In the genomic region with DNA sequence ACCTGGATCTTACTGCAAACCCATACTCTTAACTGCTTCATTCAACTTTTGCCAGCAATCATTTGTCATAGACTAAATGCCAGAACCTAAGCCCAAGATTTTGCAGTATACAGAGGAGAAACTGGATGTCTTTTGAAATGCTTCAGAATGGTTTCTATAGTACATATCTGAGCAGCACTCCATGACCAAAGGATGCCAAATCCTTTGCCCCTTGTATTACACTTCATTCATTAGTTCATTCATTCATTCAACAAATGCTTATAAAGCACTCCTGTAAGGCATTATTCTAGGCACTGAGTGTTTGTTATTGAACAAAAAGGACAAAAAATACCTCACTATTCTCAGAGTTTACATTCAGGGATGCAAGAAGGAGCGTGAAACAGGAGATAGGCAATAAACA, we compare ENCODE assay signal across 39 cellular contexts.
"Had no signal": no experiment of that assay in that cellular context is flagged by ENCODE, and none has a peak within 500 bp of the region (broad histone marks: within the 10 kb centered on the region; RNA-seq: fewer than 3 reads in every experiment).

No MANE protein-coding gene starts in this region.

- H3K36me3 Mint-ChIP-seq: activated naive CD4-positive, alpha-beta T cell treated with anti-CD3 and anti-CD28 coated beads, Interleukin-2, amount 10 ng/mL, durations not matched to agents 7 days and 5 days; brain had no signal

- H3K27me3 ChIP-seq: ascending aorta, body of pancreas, brain microvascular endothelial cell, breast epithelium, cardiac muscle cell had no signal

- ATAC-seq: activated naive CD4-positive, alpha-beta T cell treated with anti-CD3 and anti-CD28 coated beads, Interleukin-2, amount 50 U/mL, for 72 hours; activated naive CD8-positive, alpha-beta T cell treated with anti-CD3 and anti-CD28 coated beads, Interleukin-2, amount 50 U/mL, for 24 hours; activated T-cell treated with anti-CD3 and anti-CD28 coated beads, Interleukin-2, amount 50 U/mL, for 4 hours; activated T-cell treated with anti-CD3 and anti-CD28 coated beads, Interleukin-2, amount 50 U/mL, for 72 hours; activated T-helper 17 cell treated with anti-CD3 and anti-CD28 coated beads, Interleukin-2, amount 50 U/mL, for 72 hours; body of pancreas had no signal

- FAIRE-seq: astrocyte, bronchial epithelial cell, colon had no signal

- H3K4me1 ChIP-seq: ascending aorta, body of pancreas, breast epithelium had no signal

- H3K27me3 Mint-ChIP-seq: activated T-helper 17 cell treated with anti-CD3 and anti-CD28 coated beads, Interleukin-2, amount 50 U/mL, for 72 hours had no signal

- H3K4me3 Mint-ChIP-seq: activated naive CD4-positive, alpha-beta T cell treated with anti-CD3 and anti-CD28 coated beads for 36 hours; activated naive CD4-positive, alpha-beta T cell treated with anti-CD3 and anti-CD28 coated beads, Interleukin-2, amount 10 ng/mL, durations not matched to agents 7 days and 5 days; activated naive CD4-positive, alpha-beta T cell treated with anti-CD3 and anti-CD28 coated beads, Interleukin-2, amount 50 U/mL, for 24 hours; activated naive CD8-positive, alpha-beta T cell; activated naive CD8-positive, alpha-beta T cell treated with anti-CD3 and anti-CD28 coated beads for 36 hours; activated naive CD8-positive, alpha-beta T cell treated with anti-CD3 and anti-CD28 coated beads, Interleukin-2, amount 10 ng/mL, durations not matched to agents 7 days and 5 days; activated naive CD8-positive, alpha-beta T cell treated with anti-CD3 and anti-CD28 coated beads, Interleukin-2, amount 50 U/mL, for 24 hours; activated T-cell treated with anti-CD3 and anti-CD28 coated beads, Interleukin-2, amount 50 U/mL, for 24 hours; activated T-cell treated with anti-CD3 and anti-CD28 coated beads, Interleukin-2, amount 50 U/mL, for 4 hours; activated T-cell treated with anti-CD3 and anti-CD28 coated beads, Interleukin-2, amount 50 U/mL, for 72 hours; activated T-helper 1 cell treated with anti-CD3 and anti-CD28 coated beads, Interleukin-12 subunit alpha, Interleukin-12 subunit beta, Interleukin-2, Interleukin-4 antibody, amounts not matched to agents 30 ng/mL and 10 ng/mL and 1 ng/mL, durations not matched to agents 14 hours and 24 hours and 36 hours; activated T-helper 17 cell treated with anti-CD3 and anti-CD28 coated beads, Interleukin-2, amount 50 U/mL, for 72 hours; brain; central memory CD8-positive, alpha-beta T cell had no signal

- H3K4me3 ChIP-seq: ascending aorta, body of pancreas, breast epithelium, cardiac muscle cell had no signal

- H3K9me3 ChIP-seq: ascending aorta, body of pancreas, breast epithelium had no signal

- H3K9me3 Mint-ChIP-seq: activated naive CD4-positive, alpha-beta T cell treated with anti-CD3 and anti-CD28 coated beads for 36 hours; activated naive CD4-positive, alpha-beta T cell treated with anti-CD3 and anti-CD28 coated beads, Interleukin-2, amount 10 ng/mL, durations not matched to agents 7 days and 5 days; activated naive CD4-positive, alpha-beta T cell treated with anti-CD3 and anti-CD28 coated beads, Interleukin-2, amount 50 U/mL, for 24 hours; activated naive CD8-positive, alpha-beta T cell treated with anti-CD3 and anti-CD28 coated beads, Interleukin-2, amount 10 ng/mL, durations not matched to agents 7 days and 5 days; activated naive CD8-positive, alpha-beta T cell treated with anti-CD3 and anti-CD28 coated beads, Interleukin-2, amount 50 U/mL, for 24 hours; activated T-cell treated with anti-CD3 and anti-CD28 coated beads, Interleukin-2, amount 50 U/mL, for 24 hours; activated T-cell treated with anti-CD3 and anti-CD28 coated beads, Interleukin-2, amount 50 U/mL, for 4 hours; activated T-helper 1 cell treated with anti-CD3 and anti-CD28 coated beads, Interleukin-12 subunit alpha, Interleukin-12 subunit beta, Interleukin-2, Interleukin-4 antibody, amounts not matched to agents 30 ng/mL and 10 ng/mL and 1 ng/mL, durations not matched to agents 14 hours and 24 hours and 36 hours; activated T-helper 17 cell treated with anti-CD3 and anti-CD28 coated beads, Interleukin-2, amount 50 U/mL, for 72 hours; activated T-helper 2 cell treated with anti-CD3 and anti-CD28 coated beads, Interferon-gamma antibody, Interleukin-2, Interleukin-4, amounts not matched to agents 10 μg/mL and 5 μg/mL and 100 μg/mL, durations not matched to agents 14 hours and 24 hours and 36 hours; brain; central memory CD8-positive, alpha-beta T cell had no signal

- H3K36me3 ChIP-seq: ascending aorta, brain microvascular endothelial cell, breast epithelium, cardiac muscle cell had no signal

- DNase-seq: activated effector memory CD4-positive, alpha-beta T cell treated with anti-CD3 and anti-CD28 coated beads, Interleukin-2, amount 50 U/mL, for 16 hours; activated effector memory CD4-positive, alpha-beta T cell treated with Interleukin-2 at 50 U/mL for 16 hours; activated gamma-delta T cell; activated gamma-delta T cell treated with Interleukin-2 at 50 U/mL for 16 hours; activated naive CD4-positive, alpha-beta T cell; activated naive CD4-positive, alpha-beta T cell treated with anti-CD3 and anti-CD28 coated beads for 36 hours; activated naive CD4-positive, alpha-beta T cell treated with anti-CD3 and anti-CD28 coated beads, Interleukin-2, amount 10 ng/mL, durations not matched to agents 7 days and 5 days; activated naive CD4-positive, alpha-beta T cell treated with anti-CD3 and anti-CD28 coated beads, Interleukin-2, amount 50 U/mL, for 16 hours; activated naive CD4-positive, alpha-beta T cell treated with Interleukin-2 at 50 U/mL for 16 hours; activated naive CD8-positive, alpha-beta T cell treated with anti-CD3 and anti-CD28 coated beads for 36 hours; activated naive CD8-positive, alpha-beta T cell treated with anti-CD3 and anti-CD28 coated beads, Interleukin-2, amount 10 ng/mL, durations not matched to agents 7 days and 5 days; activated naive CD8-positive, alpha-beta T cell treated with anti-CD3 and anti-CD28 coated beads, Interleukin-2, amount 50 U/mL, for 24 hours; activated T-cell treated with anti-CD3 and anti-CD28 coated beads, Interleukin-2, amount 50 U/mL, for 24 hours; activated T-cell treated with anti-CD3 and anti-CD28 coated beads, Interleukin-2, amount 50 U/mL, for 4 hours; activated T-cell treated with anti-CD3 and anti-CD28 coated beads, Interleukin-2, amount 50 U/mL, for 48 hours; activated T-cell treated with anti-CD3 and anti-CD28 coated beads, Interleukin-2, amount 50 U/mL, for 72 hours; amniotic stem cell; amygdala; anterior cingulate cortex; aorta; body of pancreas; brain microvascular endothelial cell; caudate nucleus; central memory CD4-positive, alpha-beta T cell; cerebellar nuclear complex had no signal

- H3K27ac ChIP-seq: ascending aorta, body of pancreas, brain microvascular endothelial cell, breast epithelium, cardiac muscle cell had no signal

- H3K27ac Mint-ChIP-seq: activated naive CD4-positive, alpha-beta T cell treated with anti-CD3 and anti-CD28 coated beads for 36 hours; activated naive CD4-positive, alpha-beta T cell treated with anti-CD3 and anti-CD28 coated beads, Interleukin-2, amount 10 ng/mL, durations not matched to agents 7 days and 5 days; activated naive CD4-positive, alpha-beta T cell treated with anti-CD3 and anti-CD28 coated beads, Interleukin-2, amount 50 U/mL, for 24 hours; activated naive CD8-positive, alpha-beta T cell; activated naive CD8-positive, alpha-beta T cell treated with anti-CD3 and anti-CD28 coated beads for 36 hours; activated naive CD8-positive, alpha-beta T cell treated with anti-CD3 and anti-CD28 coated beads, Interleukin-2, amount 50 U/mL, for 24 hours; activated T-cell treated with anti-CD3 and anti-CD28 coated beads, Interleukin-2, amount 50 U/mL, for 24 hours; activated T-cell treated with anti-CD3 and anti-CD28 coated beads, Interleukin-2, amount 50 U/mL, for 72 hours; activated T-helper 1 cell treated with anti-CD3 and anti-CD28 coated beads, Interleukin-12 subunit alpha, Interleukin-12 subunit beta, Interleukin-2, Interleukin-4 antibody, amounts not matched to agents 30 ng/mL and 10 ng/mL and 1 ng/mL, durations not matched to agents 14 hours and 24 hours and 36 hours; activated T-helper 17 cell treated with anti-CD3 and anti-CD28 coated beads, Interleukin-2, amount 50 U/mL, for 72 hours; activated T-helper 2 cell treated with anti-CD3 and anti-CD28 coated beads, Interferon-gamma antibody, Interleukin-2, Interleukin-4, amounts not matched to agents 10 μg/mL and 5 μg/mL and 100 μg/mL, durations not matched to agents 14 hours and 24 hours and 36 hours; brain had no signal
